12 cellular contexts compared by ENCODE assay signal in genomic region chr9:73689091-73689870, GRCh38.
"Had no signal": no experiment of that assay in that cellular context is flagged by ENCODE, and none has a peak within 500 bp of the region (broad histone marks: within the 10 kb centered on the region; RNA-seq: fewer than 3 reads in every experiment).

No MANE protein-coding gene starts in this region.

- DNase-seq: activated CD4-positive, alpha-beta T cell treated with anti-CD3 and anti-CD28 coated beads for 36 hours; activated CD8-positive, alpha-beta T cell treated with anti-CD3 and anti-CD28 coated beads, Interleukin-2, amount 10 ng/mL, durations not matched to agents 7 days and 5 days; activated naive CD4-positive, alpha-beta T cell treated with anti-CD3 and anti-CD28 coated beads, Interleukin-2, amount 50 U/mL, for 16 hours; brain microvascular endothelial cell; gastrocnemius medialis; naive B cell; right lobe of liver; spleen; stimulated activated CD4-positive, alpha-beta T cell treated with anti-CD3 and anti-CD28 coated beads, Interleukin-1b, Interleukin-23, amount 100 ng/mL, for 48 hours; stimulated activated naive B cell treated with anti-CD40 and anti-IgM and Interleukin-4, amounts not matched to agents 10 μg/mL and 1 μg/mL and 100 μg/mL, for 72 hours; T1000; upper lobe of right lung had no signal

- ATAC-seq: activated CD4-positive, alpha-beta T cell treated with anti-CD3 and anti-CD28 coated beads for 36 hours; activated CD8-positive, alpha-beta T cell treated with anti-CD3 and anti-CD28 coated beads, Interleukin-2, amount 10 ng/mL, durations not matched to agents 7 days and 5 days; gastrocnemius medialis; stimulated activated naive B cell treated with anti-CD40 and anti-IgM and Interleukin-4, amounts not matched to agents 10 μg/mL and 1 μg/mL and 100 μg/mL, for 72 hours; upper lobe of right lung had no signal
